30 cellular contexts compared by ENCODE assay signal in genomic region chr9:98230354-98230753, GRCh38. TPM values are rescaled to one million over a fixed set of nuclear protein-coding genes. Genes with fewer than 3 reads are reported as not detected.
DNase-seq lines count a peak whose midpoint lies in the region; ATAC-seq, FAIRE-seq and TF ChIP-seq lines count a peak whose summit lies in the region.
"Had no signal": no experiment of that assay in that cellular context is flagged by ENCODE, and none has a peak within 500 bp of the region (broad histone marks: within the 10 kb centered on the region; RNA-seq: fewer than 3 reads in every experiment).

No MANE protein-coding gene starts in this region.

- H3K36me3 Mint-ChIP-seq in CD8-positive, alpha-beta memory T cell, result peaks cover 5 to 76% (median 24%) of the 10 kb centered on the region in 3 donors
- peaks cover 50% of the 10 kb centered on the region for H3K36me3 Mint-ChIP-seq in WTC11

- no peak for TF ChIP-seq EP300 in A549 (IDR thresholded peaks at IDR 0.05)

- H3K4me3 ChIP-seq in A549, result no peak overlapping the region
- H3K4me3 ChIP-seq in PC-9, result no peak overlapping the region
- no peak overlapping the region for H3K4me3 ChIP-seq in CD8-positive, alpha-beta memory T cell (ENCODE audit: low read length)
- H3K4me3 ChIP-seq: heart left ventricle, psoas muscle, SJSA1, testis had no signal

- TF ChIP-seq CTCF in A549 (IDR thresholded peaks at IDR 0.05) (no peak), PC-9 (conservative IDR thresholded peaks at IDR 0.05) (no peak), WTC11 (IDR thresholded peaks at IDR 0.05) (no peak)

- DNase-seq in A549 (ENCODE audit: low read depth in 1 of 2, low spot score in 1 of 2), result no peak
- DNase-seq in PC-9, result peak in 1 of 2 experiments; percentile 81
- peak; percentile 46 to 47 for DNase-seq in left colon
- DNase-seq in posterior vena cava (ENCODE audit: low spot score), result peak; percentile 42
- DNase-seq in CD8-positive, alpha-beta memory T cell, result no peak
- DNase-seq in WTC11 (ENCODE audit: low spot score), result no peak
- no peak for DNase-seq in GM19239 (ENCODE audit: insufficient read length, low spot score)
- DNase-seq: ACHN; activated CD4-positive, alpha-beta T cell treated with anti-CD3 and anti-CD28 coated beads, Interleukin-2, amount 50 U/mL, for 48 hours; activated CD8-positive, alpha-beta memory T cell treated with anti-CD3 and anti-CD28 coated beads, Interleukin-2, amount 50 U/mL, for 4 hours; COR-L47; DMS79; effector memory CD4-positive, alpha-beta T cell; foreskin fibroblast; heart left ventricle; mammary epithelial cell; MV-4-11; NCI-H1694; NCI-H510A treated with DMSO at 0.1 percent for 48 hours; psoas muscle; stimulated activated naive CD4-positive, alpha-beta T cell treated with Interleukin-2 at 50 U/mL for 16 hours; T-cell; testis had no signal

- H3K4me2 ChIP-seq in A549 (peak overlapping the region; percentile 24; the same call in 1 of the 3 replicates), PC-9 (peak overlapping the region; percentile 18; the same call in 1 of the 2 replicates)

- no peak for TF ChIP-seq POLR2A in A549 (IDR thresholded peaks at IDR 0.05; ENCODE audit: low read length)

- H3K9me2 ChIP-seq in PC-9 (ENCODE audit: insufficient read depth), result no peaks in the 10 kb centered on the region

- H3K9me3 Mint-ChIP-seq in CD8-positive, alpha-beta memory T cell, result no peaks in the 10 kb centered on the region
- no peaks in the 10 kb centered on the region for H3K9me3 Mint-ChIP-seq in WTC11
- H3K9me3 Mint-ChIP-seq: activated naive CD4-positive, alpha-beta T cell treated with anti-CD3 and anti-CD28 coated beads, Interleukin-2, amount 50 U/mL, for 24 hours; T-cell had no signal

- ATAC-seq in A549 (no peak), left colon (peak; percentile 57), GM21515 (IDR thresholded peaks at IDR 0.05; ENCODE audit: unreplicated experiment) (no peak), WTC11 (no peak)
- ATAC-seq: activated CD4-positive, CD25-positive, alpha-beta regulatory T cell treated with anti-CD3 and anti-CD28 coated beads, Interleukin-2, amount 50 U/mL, for 24 hours; psoas muscle; T-cell had no signal

- H2AFZ ChIP-seq in PC-9, result no peak overlapping the region

- FAIRE-seq in A549 (lab: Jason Lieb, UNC), result no peak
- FAIRE-seq in GM19239 (lab: Jason Lieb, UNC), result no peak
- FAIRE-seq: colon, HTR-8/SVneo, RCC 7860 had no signal

- BruUV-seq in PC-9 (replicated peaks; lab: Mats Ljungman, UMichigan), result no TSS peak

- no peak overlapping the region for H3K27ac Mint-ChIP-seq in CD8-positive, alpha-beta memory T cell
- no peak overlapping the region; the same call in 1 of the 2 replicates for H3K27ac Mint-ChIP-seq in WTC11
- H3K27ac Mint-ChIP-seq: activated naive CD4-positive, alpha-beta T cell treated with anti-CD3 and anti-CD28 coated beads, Interleukin-2, amount 50 U/mL, for 24 hours; T-cell had no signal

- H3K4me1 ChIP-seq in A549 (peaks cover 73% of the 10 kb centered on the region), PC-9 (replicated peaks; ENCODE audit: insufficient read depth) (peaks cover 76% of the 10 kb centered on the region)
- H3K4me1 ChIP-seq in CD8-positive, alpha-beta memory T cell (ENCODE audit: insufficient read depth, low read length), result no peaks in the 10 kb centered on the region
- H3K4me1 ChIP-seq: heart left ventricle, testis had no signal

- no peaks in the 10 kb centered on the region for H3K4me1 Mint-ChIP-seq in CD8-positive, alpha-beta memory T cell
- H3K4me1 Mint-ChIP-seq in WTC11, result 0 out of 2 replicates have a peak, but pooled peaks cover 3% of the 10 kb centered on the region
- H3K4me1 Mint-ChIP-seq: activated naive CD4-positive, alpha-beta T cell treated with anti-CD3 and anti-CD28 coated beads, Interleukin-2, amount 50 U/mL, for 24 hours; T-cell had no signal

- 82% methylated on average over 9 of the region's 9 CpGs for WGBS in A549 (ENCODE audit: missing lambda C conversion rate)

- H3K27me3 Mint-ChIP-seq in CD8-positive, alpha-beta memory T cell, result no peaks in the 10 kb centered on the region
- no peaks in the 10 kb centered on the region for H3K27me3 Mint-ChIP-seq in WTC11 (ENCODE audit: low read depth)
- H3K27me3 Mint-ChIP-seq: activated naive CD4-positive, alpha-beta T cell treated with anti-CD3 and anti-CD28 coated beads, Interleukin-2, amount 50 U/mL, for 24 hours; T-cell had no signal

- peaks cover 44% of the 10 kb centered on the region for H3F3A ChIP-seq in PC-9 (ENCODE audit: insufficient read depth, low read depth)

- H3K27ac ChIP-seq in A549 (peak overlapping the region; percentile 56 to 76; a peak in 4 of 6 replicates), PC-9 (peak overlapping the region; percentile 65)
- no peak overlapping the region for H3K27ac ChIP-seq in CD8-positive, alpha-beta memory T cell (ENCODE audit: low read depth, low read length)
- H3K27ac ChIP-seq: heart left ventricle, psoas muscle, SJSA1, testis had no signal

- no peak for TF ChIP-seq RAD21 in A549 (conservative IDR thresholded peaks at IDR 0.05 in 1 of 2, IDR thresholded peaks at IDR 0.05 in 1 of 2)

- intact Hi-C loops in PC-9 (cut with micrococcal nuclease; ENCODE audit: unreplicated experiment) (no loop called here), left colon (cut with DNase I, micrococcal nuclease) (no loop called here), posterior vena cava (cut with DNase I) (no loop called here)

- no peaks in the 10 kb centered on the region for H3K27me3 ChIP-seq in PC-9 (ENCODE audit: insufficient read depth, low read depth)
- H3K27me3 ChIP-seq in CD8-positive, alpha-beta memory T cell (ENCODE audit: insufficient read depth, low read length, poor library complexity, severe bottlenecking), result no peaks in the 10 kb centered on the region
- H3K27me3 ChIP-seq: heart left ventricle, SJSA1, testis had no signal

- H4K20me1 ChIP-seq in PC-9 (ENCODE audit: insufficient read depth), result no peaks in the 10 kb centered on the region

- POLR2A ChIA-PET in A549 (lab: Yijun Ruan, JAX), result no interaction called here
- POLR2A ChIA-PET in PC-9 (lab: Charles Lee; ENCODE audit: unreplicated experiment), result interaction anchor here (0.8 kb wide), 1 partner anchor 11 kb away, joined by 4 read pairs; no protein-coding TSS in a partner anchor
- POLR2A ChIA-PET in CD8-positive, alpha-beta memory T cell (lab: Charles Lee), result no interaction called here
- POLR2A ChIA-PET in WTC11 (lab: Charles Lee), result interaction anchor here (0.6 kb wide), 1 partner anchor 14 kb away, joined by 3 read pairs; no protein-coding TSS in a partner anchor

- H3K79me2 ChIP-seq in PC-9 (ENCODE audit: low read depth), result peaks cover 16% of the 10 kb centered on the region

- no peaks in the 10 kb centered on the region for H3K9me3 ChIP-seq in A549
- no peaks in the 10 kb centered on the region for H3K9me3 ChIP-seq in PC-9 (ENCODE audit: insufficient read depth, low read depth)
- no peaks in the 10 kb centered on the region for H3K9me3 ChIP-seq in CD8-positive, alpha-beta memory T cell (ENCODE audit: low read length)
- H3K9me3 ChIP-seq: heart left ventricle, psoas muscle, SJSA1, testis had no signal

- peaks cover 32% of the 10 kb centered on the region for H3K36me3 ChIP-seq in PC-9 (ENCODE audit: low read depth)
- H3K36me3 ChIP-seq in CD8-positive, alpha-beta memory T cell (ENCODE audit: insufficient read depth, low read length), result peaks cover 18% of the 10 kb centered on the region

- CTCF ChIA-PET in A549 (lab: Yijun Ruan, JAX) (interaction anchor here (2.7 to 2.8 kb wide), 2 partner anchors 11 to 12 kb away, joined by 6 to 7 read pairs; no protein-coding TSS in a partner anchor), PC-9 (lab: Charles Lee) (interaction anchor here (0.6 kb wide), 1 partner anchor 173 kb away, joined by 4 read pairs; no protein-coding TSS in a partner anchor), WTC11 (lab: Charles Lee) (interaction anchor here (0.6 to 1.4 kb wide), 2 partner anchors 9 to 11 kb away, joined by 4 read pairs; no protein-coding TSS in a partner anchor)
- CTCF ChIA-PET in CD8-positive, alpha-beta memory T cell (lab: Charles Lee), result no interaction called here

- H3K4me3 Mint-ChIP-seq in CD8-positive, alpha-beta memory T cell, result no peak overlapping the region
- no peak overlapping the region for H3K4me3 Mint-ChIP-seq in WTC11
- H3K4me3 Mint-ChIP-seq: activated naive CD4-positive, alpha-beta T cell treated with anti-CD3 and anti-CD28 coated beads, Interleukin-2, amount 50 U/mL, for 24 hours; T-cell had no signal

TF ChIP-seq in A549, 52 proteins besides CTCF, POLR2A, EP300 and RAD21 (continues in another document):
- no peak for TF ChIP-seq MYC (IDR thresholded peaks at IDR 0.05; ENCODE audit: borderline replicate concordance, low read length)
- no peak for TF ChIP-seq POLR2AphosphoS2 (conservative IDR thresholded peaks at IDR 0.05; ENCODE audit: low read length)
- peak; percentile 16; the same call in 1 of the 2 replicates for TF ChIP-seq GATA3 (IDR thresholded peaks at IDR 0.05; ENCODE audit: borderline replicate concordance)
- no peak for TF ChIP-seq RARB (CRISPR knock-in tag; IDR thresholded peaks at IDR 0.05)

TF ChIP-seq in WTC11, 78 proteins besides CTCF, POLR2A, EP300 and RAD21 (continues in another document):
- TF ChIP-seq PRRX2 (CRISPR knock-in tag; IDR thresholded peaks at IDR 0.05), result no peak
- TF ChIP-seq EMX1 (CRISPR knock-in tag; IDR thresholded peaks at IDR 0.05), result no peak
- no peak for TF ChIP-seq SOX15 (CRISPR knock-in tag; IDR thresholded peaks at IDR 0.05)
- TF ChIP-seq ESRRA (CRISPR knock-in tag; IDR thresholded peaks at IDR 0.05; ENCODE audit: borderline replicate concordance), result no peak
- no peak for TF ChIP-seq ZNF219 (CRISPR knock-in tag; IDR thresholded peaks at IDR 0.05; ENCODE audit: borderline replicate concordance)

RNA-seq across cellular contexts. Expression of gene TBC1D2, which starts 25.1 kb away (rescaled TPM):
- polyA plus RNA-seq in A549 (2011; rRNA removed) (3.3 and 4.1 TPM in 2 replicates), A549 (2017; fragmentation: RNase III; extraction: RNeasy Plus Mini Kit Qiagen cat#74134 plus additional on column Dnase treatment) (6.5 to 7.5 TPM (median 7.3 TPM) in 3 replicates)
- 4.1 and 4.6 TPM in 2 replicates for polyA plus RNA-seq in A549 (2012; cell fraction: cytosol; rRNA removed)
- 11.3 and 11.9 TPM in 2 replicates for polyA plus RNA-seq in A549 (2012; cell fraction: nucleus; rRNA removed)
- 5.4 and 6.4 TPM in 2 replicates for polyA minus RNA-seq in A549 (2011; rRNA and poly(A)+ RNA removed)
- total RNA-seq in PC-9 (2021) (42.9 and 44.7 TPM in 2 replicates), left colon (10 to 100 TPM; 26.0 to 28.3 TPM), posterior vena cava (10 to 100 TPM in 1 of 2 donors, 1 to 10 TPM in 1; 6.9 to 10.5 TPM), WTC11 (2021) (10.6 to 11.4 TPM (median 11.1 TPM) in 3 replicates)
- 1 to 10 TPM; 3.3 to 4.8 TPM for total RNA-seq in CD8-positive, alpha-beta memory T cell
- polyA plus RNA-seq in CD8-positive, alpha-beta memory T cell, result 5.6 TPM

RNA-seq across cellular contexts. Expression of gene CORO2A, which starts 37.9 kb away (rescaled TPM):
- polyA plus RNA-seq in A549 (2011; rRNA removed) (2.0 and 3.1 TPM in 2 replicates), A549 (2017; fragmentation: RNase III; extraction: RNeasy Plus Mini Kit Qiagen cat#74134 plus additional on column Dnase treatment) (0.42 to 0.50 TPM (median 0.49 TPM) in 3 replicates)
- 0.42 and 0.53 TPM in 2 replicates for polyA plus RNA-seq in A549 (2012; cell fraction: cytosol; rRNA removed)
- 0.29 and 0.31 TPM in 2 replicates for polyA plus RNA-seq in A549 (2012; cell fraction: nucleus; rRNA removed)
- 2.4 and 4.8 TPM in 2 replicates for polyA minus RNA-seq in A549 (2011; rRNA and poly(A)+ RNA removed)
- total RNA-seq in PC-9 (2021) (19.5 and 19.8 TPM in 2 replicates), left colon (10 to 100 TPM; 56.5 to 70.4 TPM), posterior vena cava (1 to 10 TPM in 1 of 2 donors, under 1 TPM in 1; 0.95 to 1.2 TPM), WTC11 (2021) (32.5 to 37.0 TPM (median 35.9 TPM) in 3 replicates)
- total RNA-seq in CD8-positive, alpha-beta memory T cell, result 1 to 10 TPM; 5.1 TPM
- polyA plus RNA-seq in CD8-positive, alpha-beta memory T cell, result 11.9 TPM

Comparison
In these comparisons a context has a peak if more than half of its experiments do, and no peak if none do; other contexts are left out.
1. DNase-seq: peak in left colon (2 of 2) and posterior vena cava (single experiment); none in A549 (0 of 2), CD8-positive, alpha-beta memory T cell (0 of 5), WTC11 (single experiment) and GM19239 (single experiment).
2. POLR2A ChIA-PET loops: an anchor here in PC-9 (0.8 kb wide) and WTC11 (0.6 kb wide); none called in A549 and CD8-positive, alpha-beta memory T cell.